ENCODE assay signal across 15 cellular contexts in the genomic region with DNA sequence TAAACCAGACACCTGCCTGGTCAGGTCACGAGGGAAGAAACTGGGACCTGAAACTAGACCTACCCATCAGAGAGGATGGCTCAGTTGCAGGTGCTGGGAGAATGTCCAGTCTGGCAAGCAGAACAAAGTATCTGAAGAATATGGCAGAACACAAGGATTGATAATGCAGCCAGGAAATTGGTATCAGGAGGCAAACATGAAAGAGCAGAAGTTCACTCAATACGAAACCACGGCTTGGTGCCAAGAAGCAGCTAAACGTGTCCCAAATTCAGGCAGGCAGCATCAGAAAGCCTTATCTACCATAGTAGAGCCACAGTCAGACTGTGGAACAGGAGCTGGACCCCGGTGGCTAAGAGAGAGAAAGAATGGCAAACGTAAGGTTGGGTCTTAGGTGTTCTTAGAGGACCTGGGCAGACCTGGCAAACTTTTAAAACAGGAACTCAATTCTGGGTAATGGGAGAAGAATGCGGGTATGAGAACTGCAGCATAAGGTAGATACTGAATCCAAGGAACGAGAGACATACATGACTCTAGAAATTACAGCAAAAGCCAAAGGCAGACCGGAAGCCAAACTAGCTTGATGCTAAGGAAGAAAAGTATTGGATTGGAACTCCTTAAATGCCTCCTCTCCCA.
DNase-seq lines count a peak whose midpoint lies in the region; ATAC-seq, FAIRE-seq and TF ChIP-seq lines count a peak whose summit lies in the region.
"Had no signal": no experiment of that assay in that cellular context is flagged by ENCODE, and none has a peak within 500 bp of the region (broad histone marks: within the 10 kb centered on the region; RNA-seq: fewer than 3 reads in every experiment).

No MANE protein-coding gene starts in this region.

- intact Hi-C loops in pancreas (cut with DNase I) = no loop called here
- intact Hi-C loops in Right ventricle myocardium superior (cut with DNase I) = no loop called here

- WGBS in pancreas, 2 donors = 43 to 48% methylated on average over 9 of the region's 9 CpGs

- peak; percentile 40 for FAIRE-seq in bronchial epithelial cell (lab: Jason Lieb, UNC)
- FAIRE-seq in pancreas (lab: Jason Lieb, UNC) = no peak
- FAIRE-seq: A549, GM12891 had no signal

- no peak overlapping the region for H3K9ac ChIP-seq in OCI-LY3 (ENCODE audit: low read length)

- H4K20me1 ChIP-seq in OCI-LY3 (ENCODE audit: insufficient read depth, low read length) = no peaks in the 10 kb centered on the region

- no peak for TF ChIP-seq POLR2A in erythroblast (IDR thresholded peaks at IDR 0.05; ENCODE audit: low read length)

- H3K4me2 ChIP-seq in OCI-LY3 (ENCODE audit: low read length) = peak overlapping the region; percentile 30; the same call in 1 of the 2 replicates
- H3K4me2 ChIP-seq: A549 had no signal

- H3K4me3 ChIP-seq in OCI-LY3 (ENCODE audit: low read length) (no peak overlapping the region), bronchial epithelial cell (ENCODE audit: low read depth, low read length) (no peak overlapping the region), pancreas (peak overlapping the region in 2 of 4 donors; percentile 1 to 21)
- H3K4me3 ChIP-seq: A549, HAP-1 had no signal

- ATAC-seq in pancreas = peak; percentile 53 to 81 (median 71)
- no peak for ATAC-seq in Right ventricle myocardium superior (ENCODE audit: poor library complexity)
- ATAC-seq in GM19324 (IDR thresholded peaks at IDR 0.05; ENCODE audit: low FRiP score, unreplicated experiment) = no peak
- ATAC-seq: A549 had no signal

- no peaks in the 10 kb centered on the region for H3K27me3 ChIP-seq in OCI-LY3 (ENCODE audit: low read depth, low read length)
- no peaks in the 10 kb centered on the region for H3K27me3 ChIP-seq in bronchial epithelial cell (ENCODE audit: control insufficient read depth, insufficient read depth, low read length)
- no peaks in the 10 kb centered on the region for H3K27me3 ChIP-seq in pancreas
- H3K27me3 ChIP-seq: BE2C had no signal

- no peak for DNase-seq in bronchial epithelial cell (ENCODE audit: low read depth)
- DNase-seq in pancreas = peak in 2 of 6 donors; percentile 18 to 32
- no peak for DNase-seq in erythroblast (lab: John Stamatoyannopoulos, UW)
- DNase-seq in Right ventricle myocardium superior = no peak
- no peak for DNase-seq in substantia nigra (lab: John Stamatoyannopoulos, UW)
- DNase-seq: BE2C; CD4-positive, alpha-beta memory T cell; DMS79; GOT3 had no signal

- H3K79me2 ChIP-seq in OCI-LY3 (ENCODE audit: low read length) = no peaks in the 10 kb centered on the region

- no peaks in the 10 kb centered on the region for H3K9me3 ChIP-seq in OCI-LY3 (ENCODE audit: insufficient read depth, low read length)
- H3K9me3 ChIP-seq in pancreas = no peaks in the 10 kb centered on the region
- H3K9me3 ChIP-seq: A549, BE2C, HAP-1 had no signal

- H3K4me1 ChIP-seq in OCI-LY3 (ENCODE audit: low read length) (peaks cover 8% of the 10 kb centered on the region; the same call in 1 of the 2 replicates), pancreas (no peaks in the 10 kb centered on the region)
- H3K4me1 ChIP-seq: A549, BE2C had no signal

- H2AFZ ChIP-seq in OCI-LY3 (ENCODE audit: low read depth, low read length) = no peak overlapping the region

- TF ChIP-seq CTCF in OCI-LY3 (IDR thresholded peaks at IDR 0.05; ENCODE audit: low read depth, low read length) (no peak), bronchial epithelial cell (IDR thresholded peaks at IDR 0.05; ENCODE audit: insufficient read depth, low read length, severe bottlenecking) (no peak), pancreas (IDR thresholded peaks at IDR 0.05) (no peak)

- H3K27ac ChIP-seq in OCI-LY3 (ENCODE audit: low read length) = no peak overlapping the region
- H3K27ac ChIP-seq in pancreas = peak overlapping the region in 1 of 4 donors; percentile 48
- no peak overlapping the region for H3K27ac ChIP-seq in substantia nigra (ENCODE audit: low read depth, low read length, poor library complexity, severe bottlenecking)
- H3K27ac ChIP-seq: A549, C4-2B had no signal

- no peaks in the 10 kb centered on the region for H3K36me3 ChIP-seq in OCI-LY3 (replicated peaks; ENCODE audit: low read depth, low read length)
- H3K36me3 ChIP-seq in bronchial epithelial cell (ENCODE audit: control insufficient read depth, insufficient read depth, low read length) = no peaks in the 10 kb centered on the region
- no peaks in the 10 kb centered on the region for H3K36me3 ChIP-seq in pancreas
- H3K36me3 ChIP-seq: BE2C, HAP-1 had no signal

Comparison
In these comparisons a context has a peak if more than half of its experiments do, and no peak if none do; other contexts are left out.
1. ATAC-seq: peak in pancreas (4 of 4); none in Right ventricle myocardium superior (single experiment) and GM19324 (single experiment).